18 cellular contexts compared by ENCODE assay signal in the genomic region with DNA sequence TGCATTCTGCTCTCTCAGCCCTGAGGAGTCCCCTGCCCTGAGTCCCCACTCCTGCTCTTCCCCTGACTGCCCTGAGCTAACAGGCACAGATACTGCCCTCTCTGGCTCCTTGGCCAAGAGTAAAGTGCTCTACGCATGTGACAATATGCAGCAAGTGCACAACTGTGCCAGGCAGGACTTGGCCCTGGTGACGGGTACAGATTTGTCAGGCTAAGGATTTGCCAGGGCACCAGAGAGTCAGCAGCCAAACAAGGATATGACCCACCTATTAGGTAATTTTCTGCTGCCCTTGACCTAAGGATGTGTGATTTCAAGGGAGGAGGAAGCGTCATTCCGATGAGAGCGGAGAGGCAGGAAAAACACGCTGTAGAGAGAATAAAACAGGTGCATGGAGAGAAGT.
DNase-seq lines count a peak whose midpoint lies in the region; ATAC-seq, FAIRE-seq and TF ChIP-seq lines count a peak whose summit lies in the region.
"Had no signal": no experiment of that assay in that cellular context is flagged by ENCODE, and none has a peak within 500 bp of the region (broad histone marks: within the 10 kb centered on the region; RNA-seq: fewer than 3 reads in every experiment).

No MANE protein-coding gene starts in this region.

- no peaks in the 10 kb centered on the region for H3K9me3 Mint-ChIP-seq in activated T-cell treated with anti-CD3 and anti-CD28 coated beads, Interleukin-2, amount 50 U/mL, for 4 hours
- no peaks in the 10 kb centered on the region for H3K9me3 Mint-ChIP-seq in activated T-helper 1 cell treated with anti-CD3 and anti-CD28 coated beads, Interleukin-12 subunit alpha, Interleukin-12 subunit beta, Interleukin-2, Interleukin-4 antibody, amounts not matched to agents 30 ng/mL and 10 ng/mL and 1 ng/mL, durations not matched to agents 14 hours and 24 hours and 36 hours

- no peak for TF ChIP-seq RAD21 in H1 (IDR thresholded peaks at IDR 0.05 in 1 of 2, conservative IDR thresholded peaks at IDR 0.05 in 1 of 2; ENCODE audit: low read depth in 2 of 2, low read length in 2 of 2)

- no peak overlapping the region for H3K14ac ChIP-seq in H1 (ENCODE audit: insufficient read length)

- H4K5ac ChIP-seq in H1 (ENCODE audit: insufficient read length, low read depth, low read length) = no peak overlapping the region

- peak overlapping the region; percentile 36; the same call in 1 of the 2 replicates for H4K8ac ChIP-seq in H1 (ENCODE audit: extremely low read depth, insufficient read depth, low read length)

- H3K27ac ChIP-seq in H1 (ENCODE audit: low read depth, low read length) = no peak overlapping the region
- H3K27ac ChIP-seq: 22Rv1, C4-2B had no signal

- H3K56ac ChIP-seq in H1 (replicated peaks; ENCODE audit: insufficient read length, low read depth, low read length) = no peak overlapping the region

- no peak overlapping the region for H2AFZ ChIP-seq in H1 (ENCODE audit: low read length)

- CTCF ChIA-PET in H1 (lab: Charles Lee; ENCODE audit: partially characterized antibody) = interaction anchor here (0.8 to 1.0 kb wide), 3 partner anchors 9 to 24 kb away, joined by 3 to 4 read pairs (median 3); no protein-coding TSS in a partner anchor

- peaks cover 4% of the 10 kb centered on the region for H3K27me3 Mint-ChIP-seq in activated T-cell treated with anti-CD3 and anti-CD28 coated beads, Interleukin-2, amount 50 U/mL, for 4 hours (ENCODE audit: low read depth)
- peaks cover 7% of the 10 kb centered on the region for H3K27me3 Mint-ChIP-seq in activated T-helper 1 cell treated with anti-CD3 and anti-CD28 coated beads, Interleukin-12 subunit alpha, Interleukin-12 subunit beta, Interleukin-2, Interleukin-4 antibody, amounts not matched to agents 30 ng/mL and 10 ng/mL and 1 ng/mL, durations not matched to agents 14 hours and 24 hours and 36 hours (ENCODE audit: insufficient read depth)

- H2BK15ac ChIP-seq in H1 (ENCODE audit: low read length) = no peak overlapping the region

- TF ChIP-seq EP300 in H1 (IDR thresholded peaks at IDR 0.05; ENCODE audit: borderline replicate concordance in 1 of 2, low read depth in 2 of 2, low read length in 2 of 2) = no peak

- no peak overlapping the region for H2BK12ac ChIP-seq in H1 (ENCODE audit: low read depth, low read length)

- no peak for ATAC-seq in activated T-cell treated with anti-CD3 and anti-CD28 coated beads, Interleukin-2, amount 50 U/mL, for 4 hours
- ATAC-seq in HG03175 (IDR thresholded peaks at IDR 0.05; ENCODE audit: unreplicated experiment) = no peak
- ATAC-seq: HepG2, Panc1 had no signal

- no peak for TF ChIP-seq CTCF in H1 (IDR thresholded peaks at IDR 0.05; ENCODE audit: control extremely low read depth in 1 of 3, insufficient read depth in 1 of 3, low read depth in 1 of 3, low read length in 3 of 3)

- H3K4me1 ChIP-seq in H1 (replicated peaks in 1 of 4; ENCODE audit: control insufficient read depth in 3 of 4, insufficient read depth in 4 of 4, low read length in 3 of 4) = peaks cover 0 to 7% (median 2%) of the 10 kb centered on the region in 4 experiments; a peak in 4 of 7 replicates

- no peaks in the 10 kb centered on the region for H4K20me1 ChIP-seq in H1 (replicated peaks in 1 of 2; ENCODE audit: control insufficient read depth in 1 of 2, insufficient read depth in 2 of 2, low read length in 2 of 2)

- H3K4me1 Mint-ChIP-seq in activated T-cell treated with anti-CD3 and anti-CD28 coated beads, Interleukin-2, amount 50 U/mL, for 4 hours (ENCODE audit: low read depth) = no peaks in the 10 kb centered on the region
- no peaks in the 10 kb centered on the region for H3K4me1 Mint-ChIP-seq in activated T-helper 1 cell treated with anti-CD3 and anti-CD28 coated beads, Interleukin-12 subunit alpha, Interleukin-12 subunit beta, Interleukin-2, Interleukin-4 antibody, amounts not matched to agents 30 ng/mL and 10 ng/mL and 1 ng/mL, durations not matched to agents 14 hours and 24 hours and 36 hours (ENCODE audit: low read depth)

- no peaks in the 10 kb centered on the region for H3K27me3 ChIP-seq in H1 (replicated peaks in 1 of 4; ENCODE audit: control insufficient read depth in 3 of 4, extremely low read depth in 1 of 4, insufficient read depth in 3 of 4, low read length in 3 of 4)

- WGBS in H1 (ENCODE audit: extremely low coverage in 1 of 2, insufficient coverage in 1 of 2, insufficient read length in 1 of 2, insufficient replicate concordance in 2 of 2, low coverage in 1 of 2, low lambda C conversion rate in 2 of 2, missing lambda C conversion rate in 1 of 2), 2 experiments = 73% methylated on average over 6 of the region's 6 CpGs; no CpG with 5 or more reads in 1 of the 2 experiments

- H3K4me3 ChIP-seq in H1 (ENCODE audit: extremely low read depth in 1 of 4, insufficient read depth in 2 of 4, low read depth in 3 of 4, low read length in 4 of 4) = no peak overlapping the region

- H4K91ac ChIP-seq in H1 (replicated peaks; ENCODE audit: insufficient read length, low read length) = no peak overlapping the region

- H2AK5ac ChIP-seq in H1 (ENCODE audit: low read depth, low read length) = no peak overlapping the region

- no peak for FAIRE-seq in H1 (lab: Jason Lieb, UNC)
- FAIRE-seq in urothelium cell line (lab: Jason Lieb, UNC) = peak; percentile 86
- FAIRE-seq: HepG2 had no signal

- H3K36me3 ChIP-seq in H1 (ENCODE audit: control insufficient read depth in 2 of 4, insufficient read depth in 4 of 4, low read length in 3 of 4) = no peaks in the 10 kb centered on the region; a peak in 1 of 8 replicates

- H2BK20ac ChIP-seq in H1 (ENCODE audit: low read length) = no peak overlapping the region

- POLR2A ChIA-PET in H1 (lab: Charles Lee; ENCODE audit: partially characterized antibody) = no interaction called here

- intact Hi-C loops in activated T-helper 1 cell treated with anti-CD3 and anti-CD28 coated beads, Interleukin-12 subunit alpha, Interleukin-12 subunit beta, Interleukin-2, Interleukin-4 antibody, amounts not matched to agents 30 ng/mL and 10 ng/mL and 1 ng/mL, durations not matched to agents 14 hours and 24 hours and 36 hours (cut with micrococcal nuclease) = no loop called here

- H3K9me3 ChIP-seq in H1 (ENCODE audit: insufficient read depth in 2 of 2, low read depth in 1 of 2, low read length in 1 of 2) = no peaks in the 10 kb centered on the region

- no peaks in the 10 kb centered on the region for H3K36me3 Mint-ChIP-seq in activated T-cell treated with anti-CD3 and anti-CD28 coated beads, Interleukin-2, amount 50 U/mL, for 4 hours (ENCODE audit: insufficient read depth)
- no peaks in the 10 kb centered on the region for H3K36me3 Mint-ChIP-seq in activated T-helper 1 cell treated with anti-CD3 and anti-CD28 coated beads, Interleukin-12 subunit alpha, Interleukin-12 subunit beta, Interleukin-2, Interleukin-4 antibody, amounts not matched to agents 30 ng/mL and 10 ng/mL and 1 ng/mL, durations not matched to agents 14 hours and 24 hours and 36 hours (ENCODE audit: low read depth)

- no peaks in the 10 kb centered on the region for H3K23me2 ChIP-seq in H1 (ENCODE audit: low read depth, low read length)

- H3K4me3 Mint-ChIP-seq in activated T-cell treated with anti-CD3 and anti-CD28 coated beads, Interleukin-2, amount 50 U/mL, for 4 hours = no peak overlapping the region
- H3K4me3 Mint-ChIP-seq in activated T-helper 1 cell treated with anti-CD3 and anti-CD28 coated beads, Interleukin-12 subunit alpha, Interleukin-12 subunit beta, Interleukin-2, Interleukin-4 antibody, amounts not matched to agents 30 ng/mL and 10 ng/mL and 1 ng/mL, durations not matched to agents 14 hours and 24 hours and 36 hours = no peak overlapping the region

- peak; percentile 18 for DNase-seq in NCI-H748 (lab: John Stamatoyannopoulos, UW; ENCODE audit: unreplicated experiment)
- no peak for DNase-seq in NCI-H748 treated with DMSO at 0.1 percent for 48 hours (lab: John Stamatoyannopoulos, UW)
- DNase-seq in H1 (ENCODE audit: low read depth in 1 of 2, low spot score in 2 of 2) = no peak
- peak; percentile 41 for DNase-seq in mesenteric fat pad (ENCODE audit: low spot score)
- DNase-seq in urothelium cell line (ENCODE audit: low spot score) = no peak
- no peak for DNase-seq in activated T-cell treated with anti-CD3 and anti-CD28 coated beads, Interleukin-2, amount 50 U/mL, for 4 hours
- DNase-seq in activated T-helper 1 cell treated with anti-CD3 and anti-CD28 coated beads, Interleukin-12 subunit alpha, Interleukin-12 subunit beta, Interleukin-2, Interleukin-4 antibody, amounts not matched to agents 30 ng/mL and 10 ng/mL and 1 ng/mL, durations not matched to agents 14 hours and 24 hours and 36 hours (ENCODE audit: low spot score) = no peak
- DNase-seq: AML-193, DMS79, KBM-7, NCI-H187, NCI-H226, NCI-H524 had no signal

- H3K18ac ChIP-seq in H1 (ENCODE audit: extremely low read depth, low read length) = no peak overlapping the region

- H3K27ac Mint-ChIP-seq in activated T-helper 1 cell treated with anti-CD3 and anti-CD28 coated beads, Interleukin-12 subunit alpha, Interleukin-12 subunit beta, Interleukin-2, Interleukin-4 antibody, amounts not matched to agents 30 ng/mL and 10 ng/mL and 1 ng/mL, durations not matched to agents 14 hours and 24 hours and 36 hours = no peak overlapping the region

- no peak overlapping the region for H2BK120ac ChIP-seq in H1 (replicated peaks; ENCODE audit: low read depth, low read length)

- H3K79me2 ChIP-seq in H1 (ENCODE audit: control insufficient read depth in 1 of 2, insufficient read depth in 2 of 2, low read length in 2 of 2) = no peaks in the 10 kb centered on the region

- H2BK5ac ChIP-seq in H1 (ENCODE audit: low read depth, low read length) = no peak overlapping the region

- no peak for TF ChIP-seq POLR2A in H1 (IDR thresholded peaks at IDR 0.05; ENCODE audit: control extremely low read depth in 1 of 2, low read depth in 2 of 2, low read length in 2 of 2)

- H3K4ac ChIP-seq in H1 (replicated peaks; ENCODE audit: insufficient read length, low read depth, low read length) = no peak overlapping the region

- no peak overlapping the region for H3K4me2 ChIP-seq in H1 (ENCODE audit: insufficient read depth in 1 of 2, low read depth in 2 of 2, low read length in 2 of 2)

- no peaks in the 10 kb centered on the region for H3K79me1 ChIP-seq in H1 (ENCODE audit: low read depth, low read length)

- H3K23ac ChIP-seq in H1 (ENCODE audit: insufficient read length) = no peak overlapping the region

- H3K9ac ChIP-seq in H1 (replicated peaks in 1 of 4; ENCODE audit: extremely low read depth in 1 of 4, low read depth in 3 of 4, low read length in 3 of 4) = no peak overlapping the region

TF ChIP-seq in H1, 55 proteins besides CTCF, POLR2A, EP300 and RAD21 (continues in another document):
- TF ChIP-seq KDM4A (IDR thresholded peaks at IDR 0.05; ENCODE audit: low read depth, low read length, severe bottlenecking) = no peak
- TF ChIP-seq PHF8 (conservative IDR thresholded peaks at IDR 0.05; ENCODE audit: low read depth, low read length) = no peak
- no peak for TF ChIP-seq FOSL1 (IDR thresholded peaks at IDR 0.05; ENCODE audit: insufficient read depth, low read depth, low read length)
- no peak for TF ChIP-seq KDM5A (IDR thresholded peaks at IDR 0.05; ENCODE audit: low read length)
- no peak for TF ChIP-seq GABPA (IDR thresholded peaks at IDR 0.05; ENCODE audit: borderline replicate concordance, insufficient read depth, low read length)

Comparison
In these comparisons a context has a peak if more than half of its experiments do, and no peak if none do; other contexts are left out.
1. DNase-seq: peak in NCI-H748 (single experiment) and mesenteric fat pad (single experiment); none in NCI-H748 treated with DMSO at 0.1 percent for 48 hours (single experiment), H1 (0 of 2), urothelium cell line (single experiment), activated T-cell treated with anti-CD3 and anti-CD28 coated beads, Interleukin-2, amount 50 U/mL, for 4 hours (single experiment) and activated T-helper 1 cell treated with anti-CD3 and anti-CD28 coated beads, Interleukin-12 subunit alpha, Interleukin-12 subunit beta, Interleukin-2, Interleukin-4 antibody, amounts not matched to agents 30 ng/mL and 10 ng/mL and 1 ng/mL, durations not matched to agents 14 hours and 24 hours and 36 hours (single experiment).